ENCODE assay signal across 11 cellular contexts in genomic region chr14:32932921-32933622, GRCh38. TPM values are rescaled to one million over a fixed set of nuclear protein-coding genes. Genes with fewer than 3 reads are reported as not detected.
DNase-seq lines count a peak whose midpoint lies in the region; ATAC-seq and TF ChIP-seq lines count a peak whose summit lies in the region.
"Had no signal": no experiment of that assay in that cellular context is flagged by ENCODE, and none has a peak within 500 bp of the region (broad histone marks: within the 10 kb centered on the region; RNA-seq: fewer than 3 reads in every experiment).

No MANE protein-coding gene starts in this region.

- H3K56ac ChIP-seq in H9 (ENCODE audit: insufficient read length, low read depth, low read length): no peak overlapping the region

- no peak overlapping the region for H2BK15ac ChIP-seq in H9 (ENCODE audit: low read depth, low read length)

- H3K23ac ChIP-seq in H9 (ENCODE audit: insufficient read length, low read depth, low read length): no peak overlapping the region

- H3K9ac ChIP-seq in H9 (ENCODE audit: extremely low read depth, insufficient read length, low read length) (no peak overlapping the region), colonic mucosa (ENCODE audit: low read depth in 2 of 2, low read length in 2 of 2) (no peak overlapping the region), skeletal muscle tissue (ENCODE audit: low read depth in 1 of 3, low read length in 3 of 3) (peak overlapping the region in 1 of 3 donors; percentile 61)

- no peak overlapping the region for H2BK20ac ChIP-seq in H9 (ENCODE audit: low read depth, low read length, poor library complexity, severe bottlenecking)

- no peak overlapping the region for H2BK120ac ChIP-seq in H9 (ENCODE audit: low read depth, low read length, poor library complexity, severe bottlenecking)

- H4K5ac ChIP-seq in H9 (ENCODE audit: insufficient read length, low read depth, low read length): no peak overlapping the region

- peak overlapping the region in 1 of 3 experiments; percentile 92; a peak in 2 of 7 replicates for H3K27ac Mint-ChIP-seq in H9
- H3K27ac Mint-ChIP-seq: IgD-negative memory B cell had no signal

- no peaks in the 10 kb centered on the region; a peak in 1 of 7 replicates for H3K36me3 Mint-ChIP-seq in H9 (ENCODE audit: insufficient read depth in 1 of 3, low read depth in 3 of 3)
- H3K36me3 Mint-ChIP-seq: IgD-negative memory B cell had no signal

- WGBS in H9 (ENCODE audit: extremely low coverage, insufficient read length, low lambda C conversion rate): no CpG with 5 or more reads among the region's 57 CpGs

- intact Hi-C loops in colonic mucosa (cut with DNase I): no loop called here

- H3K4me1 ChIP-seq in H9 (ENCODE audit: insufficient read depth, low read length) (no peaks in the 10 kb centered on the region; the same call in 1 of the 2 replicates), colonic mucosa (no peaks in the 10 kb centered on the region), skeletal muscle tissue (ENCODE audit: control insufficient read depth in 3 of 3, insufficient read depth in 3 of 3, low read length in 3 of 3) (peaks cover 18 to 26% (median 24%) of the 10 kb centered on the region in 3 donors)

- no peak overlapping the region for H2BK5ac ChIP-seq in H9 (ENCODE audit: insufficient read length, low read length)

- H3K79me2 ChIP-seq in H9 (ENCODE audit: insufficient read depth, low read length): no peaks in the 10 kb centered on the region

- no peak overlapping the region for H2AFZ ChIP-seq in H9 (ENCODE audit: low read length)

- DNase-seq in H9 (peak; percentile 81), colonic mucosa (no peak), left kidney (ENCODE audit: low read depth, low spot score) (peak; percentile 65), activated gamma-delta T cell treated with Interleukin-2 at 50 U/mL for 16 hours (no peak), Kasumi-1 (lab: John Stamatoyannopoulos, UW) (no peak), GDM1 (lab: John Stamatoyannopoulos, UW) (no peak)
- DNase-seq: GF-D8 had no signal

- H3K79me1 ChIP-seq in H9 (ENCODE audit: insufficient read depth, low read depth, low read length, poor library complexity, severe bottlenecking): no peaks in the 10 kb centered on the region

- H3K36me3 ChIP-seq in colonic mucosa: no peaks in the 10 kb centered on the region
- H3K36me3 ChIP-seq in skeletal muscle tissue (ENCODE audit: control insufficient read depth in 3 of 3, insufficient read depth in 3 of 3, low read length in 3 of 3): no peaks in the 10 kb centered on the region

- H3T11ph ChIP-seq in H9 (ENCODE audit: low read length): no peak overlapping the region

- H2BK12ac ChIP-seq in H9 (ENCODE audit: insufficient read length, low read depth, low read length): no peak overlapping the region

- no peak overlapping the region for H4K8ac ChIP-seq in H9 (replicated peaks; ENCODE audit: insufficient read length, low read depth, low read length)

- H3K27me3 Mint-ChIP-seq in H9 (ENCODE audit: low read depth): peaks cover 89% of the 10 kb centered on the region

- TF ChIP-seq CTCF in H9 (conservative IDR thresholded peaks at IDR 0.05): no peak
- no peak for TF ChIP-seq CTCF in colonic mucosa (IDR thresholded peaks at IDR 0.05)

- H3K4me3 ChIP-seq in colonic mucosa (peak overlapping the region; percentile 24), skeletal muscle tissue (ENCODE audit: low read length in 3 of 3) (peak overlapping the region; percentile 71 to 74 (median 73))

- no peaks in the 10 kb centered on the region for H3K9me3 ChIP-seq in H9 (ENCODE audit: control insufficient read depth, low read depth, low read length)
- H3K9me3 ChIP-seq in colonic mucosa: no peaks in the 10 kb centered on the region
- H3K9me3 ChIP-seq in skeletal muscle tissue (ENCODE audit: control insufficient read depth in 3 of 3, low read length in 3 of 3): no peaks in the 10 kb centered on the region

- H3K4me2 ChIP-seq in H9 (ENCODE audit: insufficient read depth, insufficient read length, low read length): peak overlapping the region; percentile 84

- ATAC-seq in GM21737 (IDR thresholded peaks at IDR 0.05; ENCODE audit: unreplicated experiment): no peak

- H3K4me3 Mint-ChIP-seq in H9: peak overlapping the region; percentile 70 to 91

- H3K14ac ChIP-seq in H9 (ENCODE audit: insufficient read depth, low read length): peak overlapping the region; percentile 77

- H4K91ac ChIP-seq in H9 (ENCODE audit: insufficient read length, low read depth, low read length): no peak overlapping the region

- H3K18ac ChIP-seq in H9 (ENCODE audit: insufficient read length, low read depth, low read length): peak overlapping the region; percentile 71

- peaks cover 29% of the 10 kb centered on the region for H3K23me2 ChIP-seq in H9 (ENCODE audit: insufficient read length, low read depth, low read length, poor library complexity, severe bottlenecking)

- H3K4ac ChIP-seq in H9 (ENCODE audit: low read depth, low read length): no peak overlapping the region

- no peak overlapping the region for H2AK5ac ChIP-seq in H9 (ENCODE audit: insufficient read length, low read length)

- no peaks in the 10 kb centered on the region for H4K20me1 ChIP-seq in H9 (ENCODE audit: control insufficient read depth, insufficient read depth, insufficient read length)

- peaks cover 34 to 38% of the 10 kb centered on the region in 2 experiments for H3K4me1 Mint-ChIP-seq in H9

- H3K27me3 ChIP-seq in H9 (ENCODE audit: insufficient read depth, low read length): peaks cover 37% of the 10 kb centered on the region
- H3K27me3 ChIP-seq in colonic mucosa: peaks cover 54% of the 10 kb centered on the region
- peaks cover 0 to 45% (median 22%) of the 10 kb centered on the region in 3 donors for H3K27me3 ChIP-seq in skeletal muscle tissue (ENCODE audit: control insufficient read depth in 3 of 3, insufficient read depth in 3 of 3, low read length in 3 of 3)

- no peaks in the 10 kb centered on the region; a peak in 1 of 5 replicates for H3K9me3 Mint-ChIP-seq in H9

- H3K27ac ChIP-seq in H9 (ENCODE audit: insufficient read length, low read depth, low read length) (no peak overlapping the region), colonic mucosa (no peak overlapping the region), skeletal muscle tissue (ENCODE audit: low read depth, low read length) (no peak overlapping the region)

RNA-seq across cellular contexts. Expression of gene NPAS3, which starts 5.6 kb away (rescaled TPM):
- total RNA-seq in H9 (2021) (0.17 and 0.22 TPM in 2 replicates), colonic mucosa (1 to 10 TPM in 1 of 2 donors, under 1 TPM in 1; 0.79 to 1.6 TPM), skeletal muscle tissue (9.9 TPM)
- total RNA-seq: activated CD8-positive, alpha-beta memory T cell treated with anti-CD3 and anti-CD28 coated beads for 36 hours had no signal

Comparison
In these comparisons a context has a peak if more than half of its experiments do, and no peak if none do; other contexts are left out.
1. DNase-seq: peak in H9 (single experiment) and left kidney (single experiment); none in colonic mucosa (single experiment), activated gamma-delta T cell treated with Interleukin-2 at 50 U/mL for 16 hours (single experiment), Kasumi-1 (0 of 2) and GDM1 (single experiment).